8 cellular contexts compared by ENCODE assay signal in the genomic region with DNA sequence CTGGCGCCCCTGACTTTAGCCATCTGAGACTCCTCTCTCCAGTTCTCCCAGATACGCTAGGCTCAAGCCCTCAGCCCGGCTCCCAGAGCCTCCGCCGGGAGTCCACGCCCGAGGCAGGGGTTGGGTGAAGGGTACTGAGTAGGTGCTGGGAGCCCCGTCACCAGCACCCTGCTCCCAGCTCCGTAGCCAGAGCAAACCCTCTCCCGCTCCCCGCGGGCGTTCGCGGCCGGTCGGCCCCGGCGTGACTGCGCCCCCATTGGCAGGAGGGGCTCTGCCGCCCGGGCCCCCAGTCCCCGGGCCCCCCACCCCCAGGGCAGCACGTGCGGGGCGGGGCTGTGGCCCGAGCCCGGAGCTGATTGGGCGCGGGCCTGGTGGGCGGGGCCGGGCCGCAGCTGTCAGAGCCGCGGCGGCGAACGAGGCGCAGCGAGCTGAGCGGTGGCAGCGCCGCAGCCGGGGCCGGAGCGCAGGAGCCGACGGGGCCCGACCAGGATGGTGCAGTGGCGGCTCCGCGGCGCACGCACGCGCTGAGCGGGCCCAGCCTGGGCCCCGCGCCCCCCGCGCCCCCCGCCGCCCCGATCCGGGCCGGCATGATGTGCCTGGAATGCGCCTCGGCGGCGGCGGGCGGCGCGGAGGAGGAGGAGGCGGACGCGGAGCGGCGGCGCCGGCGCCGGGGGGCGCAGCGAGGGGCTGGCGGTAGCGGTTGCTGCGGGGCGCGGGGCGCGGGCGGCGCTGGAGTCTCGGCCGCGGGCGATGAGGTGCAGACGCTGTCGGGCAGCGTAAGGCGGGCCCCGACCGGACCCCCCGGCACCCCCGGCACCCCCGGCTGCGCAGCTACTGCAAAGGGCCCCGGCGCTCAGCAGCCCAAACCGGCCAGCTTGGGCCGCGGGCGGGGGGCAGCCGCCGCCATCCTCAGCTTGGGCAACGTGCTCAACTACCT. TPM values are rescaled to one million over a fixed set of nuclear protein-coding genes. Genes with fewer than 3 reads are reported as not detected.
DNase-seq lines count a peak whose midpoint lies in the region; ATAC-seq and TF ChIP-seq lines count a peak whose summit lies in the region.

A gene with protein sequence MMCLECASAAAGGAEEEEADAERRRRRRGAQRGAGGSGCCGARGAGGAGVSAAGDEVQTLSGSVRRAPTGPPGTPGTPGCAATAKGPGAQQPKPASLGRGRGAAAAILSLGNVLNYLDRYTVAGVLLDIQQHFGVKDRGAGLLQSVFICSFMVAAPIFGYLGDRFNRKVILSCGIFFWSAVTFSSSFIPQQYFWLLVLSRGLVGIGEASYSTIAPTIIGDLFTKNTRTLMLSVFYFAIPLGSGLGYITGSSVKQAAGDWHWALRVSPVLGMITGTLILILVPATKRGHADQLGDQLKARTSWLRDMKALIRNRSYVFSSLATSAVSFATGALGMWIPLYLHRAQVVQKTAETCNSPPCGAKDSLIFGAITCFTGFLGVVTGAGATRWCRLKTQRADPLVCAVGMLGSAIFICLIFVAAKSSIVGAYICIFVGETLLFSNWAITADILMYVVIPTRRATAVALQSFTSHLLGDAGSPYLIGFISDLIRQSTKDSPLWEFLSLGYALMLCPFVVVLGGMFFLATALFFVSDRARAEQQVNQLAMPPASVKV (plus strand): TSS at position 421 of the 937 bp plus-strand sequence. CDS start 167 bp downstream, at position 588.

- no peaks in the 10 kb centered on the region for H3K9me3 Mint-ChIP-seq in natural killer cell

- H3K9ac ChIP-seq in OCI-LY1 (ENCODE audit: low read length), result no peak within 1 kb of the TSS

- intact Hi-C loops in natural killer cell (cut with micrococcal nuclease), result no loop called here

- H3K9me3 ChIP-seq in OCI-LY1 (ENCODE audit: low read length), result no peaks in the 10 kb centered on the region

- no peaks in the 10 kb centered on the region for H3F3A ChIP-seq in OCI-LY1 (ENCODE audit: insufficient read depth, low read length)

- H3K27me3 ChIP-seq in OCI-LY1 (ENCODE audit: insufficient read depth, low read length), result peaks cover 16% of the 10 kb centered on the region

- H3K79me2 ChIP-seq in OCI-LY1 (ENCODE audit: insufficient read depth, low read length), result no peaks in the 10 kb centered on the region

- no peak within 1 kb of the TSS for H3K27ac ChIP-seq in OCI-LY1 (ENCODE audit: low read depth, low read length, poor library complexity, severe bottlenecking)

- TF ChIP-seq CTCF in OCI-LY1 (IDR thresholded peaks at IDR 0.05; ENCODE audit: low read length) (no peak), foreskin fibroblast (IDR thresholded peaks at IDR 0.05; ENCODE audit: low read depth, low read length) (no peak), natural killer cell (IDR thresholded peaks at IDR 0.05) (no peak)

- peak within 1 kb of the TSS; percentile 83 for H3K4me3 Mint-ChIP-seq in natural killer cell

- H3K36me3 Mint-ChIP-seq in natural killer cell, result no peaks in the 10 kb centered on the region

- H3K4me1 Mint-ChIP-seq in natural killer cell, result peaks cover 15% of the 10 kb centered on the region in 2 donors

- H3K4me3 ChIP-seq in OCI-LY1 (ENCODE audit: low read depth, low read length, poor library complexity, severe bottlenecking), result peak within 1 kb of the TSS; percentile 17
- H3K4me3 ChIP-seq in foreskin fibroblast (ENCODE audit: low read depth in 1 of 2, low read length in 2 of 2), result no peak within 1 kb of the TSS

- H4K20me1 ChIP-seq in OCI-LY1 (ENCODE audit: insufficient read depth, low read length), result no peaks in the 10 kb centered on the region

- H3K4me2 ChIP-seq in OCI-LY1 (ENCODE audit: low read length), result peak within 1 kb of the TSS; percentile 51

- ATAC-seq in HG02981 (IDR thresholded peaks at IDR 0.05; ENCODE audit: unreplicated experiment) (peak; percentile 55), natural killer cell (peak; percentile 80 to 91 (median 86)), HG03159 (IDR thresholded peaks at IDR 0.05; ENCODE audit: unreplicated experiment) (no peak)
- peak; percentile 76 for ATAC-seq in stimulated activated naive CD8-positive, alpha-beta T cell treated with anti-CD3 and anti-CD28 coated beads, Interleukin-15, Interleukin-2, amounts not matched to agents 100 U/mL and 50 U/mL, for 24 hours

- no peak within 1 kb of the TSS for H2AFZ ChIP-seq in OCI-LY1 (ENCODE audit: low read length)

- peak within 1 kb of the TSS in 1 of 2 donors; percentile 23 for H3K27ac Mint-ChIP-seq in natural killer cell

- H3K4me1 ChIP-seq in OCI-LY1 (ENCODE audit: insufficient read depth, low read length, severe bottlenecking), result peaks cover 22% of the 10 kb centered on the region

- no peaks in the 10 kb centered on the region for H3K9me2 ChIP-seq in OCI-LY1 (ENCODE audit: low read depth, low read length)

- peaks cover 23 to 30% of the 10 kb centered on the region in 2 donors for H3K27me3 Mint-ChIP-seq in natural killer cell (ENCODE audit: low read depth in 2 of 2)

- peak; percentile 54 for DNase-seq in DMS79 treated with DMSO at 0.1 percent for 48 hours (lab: John Stamatoyannopoulos, UW)
- peak; percentile 53 for DNase-seq in activated effector memory CD4-positive, alpha-beta T cell treated with Interleukin-2 at 50 U/mL for 16 hours
- DNase-seq in foreskin fibroblast, result peak; percentile 38 to 72
- peak; percentile 45 for DNase-seq in natural killer cell
- peak; percentile 70 for DNase-seq in stimulated activated naive CD8-positive, alpha-beta T cell treated with anti-CD3 and anti-CD28 coated beads, Interleukin-15, Interleukin-2, amounts not matched to agents 100 U/mL and 50 U/mL, for 24 hours

- no peaks in the 10 kb centered on the region for H3K36me3 ChIP-seq in OCI-LY1 (ENCODE audit: insufficient read depth, low read length)

RNA-seq across cellular contexts. Expression of the gene that starts here (rescaled TPM):
- total RNA-seq in natural killer cell, result under 1 TPM; 0.28 to 0.93 (median 0.43) TPM

Comparison
In these comparisons a context has a peak if more than half of its experiments do, and no peak if none do; other contexts are left out.
1. Peak in DNase-seq and ATAC-seq in natural killer cell; RNA of the gene not detected or under 1 TPM.